Comparison of ENCODE assay signal across 1 cellular context in the genomic region with DNA sequence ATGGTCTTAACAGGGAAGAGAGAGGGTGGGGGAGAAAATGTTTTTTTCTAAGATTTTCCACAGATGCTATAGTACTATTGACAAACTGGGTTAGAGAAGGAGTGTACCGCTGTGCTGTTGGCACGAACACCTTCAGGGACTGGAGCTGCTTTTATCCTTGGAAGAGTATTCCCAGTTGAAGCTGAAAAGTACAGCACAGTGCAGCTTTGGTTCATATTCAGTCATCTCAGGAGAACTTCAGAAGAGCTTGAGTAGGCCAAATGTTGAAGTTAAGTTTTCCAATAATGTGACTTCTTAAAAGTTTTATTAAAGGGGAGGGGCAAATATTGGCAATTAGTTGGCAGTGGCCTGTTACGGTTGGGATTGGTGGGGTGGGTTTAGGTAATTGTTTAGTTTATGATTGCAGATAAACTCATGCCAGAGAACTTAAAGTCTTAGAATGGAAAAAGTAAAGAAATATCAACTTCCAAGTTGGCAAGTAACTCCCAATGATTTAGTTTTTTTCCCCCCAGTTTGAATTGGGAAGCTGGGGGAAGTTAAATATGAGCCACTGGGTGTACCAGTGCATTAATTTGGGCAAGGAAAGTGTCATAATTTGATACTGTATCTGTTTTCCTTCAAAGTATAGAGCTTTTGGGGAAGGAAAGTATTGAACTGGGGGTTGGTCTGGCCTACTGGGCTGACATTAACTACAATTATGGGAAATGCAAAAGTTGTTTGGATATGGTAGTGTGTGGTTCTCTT.
TF ChIP-seq lines count a peak whose summit lies in the region.

No MANE protein-coding gene starts in this region.

TF ChIP-seq in K562, 482 proteins besides CTCF, POLR2A, EP300 and RAD21 (continued from another document):
- TF ChIP-seq, protein P1, sequence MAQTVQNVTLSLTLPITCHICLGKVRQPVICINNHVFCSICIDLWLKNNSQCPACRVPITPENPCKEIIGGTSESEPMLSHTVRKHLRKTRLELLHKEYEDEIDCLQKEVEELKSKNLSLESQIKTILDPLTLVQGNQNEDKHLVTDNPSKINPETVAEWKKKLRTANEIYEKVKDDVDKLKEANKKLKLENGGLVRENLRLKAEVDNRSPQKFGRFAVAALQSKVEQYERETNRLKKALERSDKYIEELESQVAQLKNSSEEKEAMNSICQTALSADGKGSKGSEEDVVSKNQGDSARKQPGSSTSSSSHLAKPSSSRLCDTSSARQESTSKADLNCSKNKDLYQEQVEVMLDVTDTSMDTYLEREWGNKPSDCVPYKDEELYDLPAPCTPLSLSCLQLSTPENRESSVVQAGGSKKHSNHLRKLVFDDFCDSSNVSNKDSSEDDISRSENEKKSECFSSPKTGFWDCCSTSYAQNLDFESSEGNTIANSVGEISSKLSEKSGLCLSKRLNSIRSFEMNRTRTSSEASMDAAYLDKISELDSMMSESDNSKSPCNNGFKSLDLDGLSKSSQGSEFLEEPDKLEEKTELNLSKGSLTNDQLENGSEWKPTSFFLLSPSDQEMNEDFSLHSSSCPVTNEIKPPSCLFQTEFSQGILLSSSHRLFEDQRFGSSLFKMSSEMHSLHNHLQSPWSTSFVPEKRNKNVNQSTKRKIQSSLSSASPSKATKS (CRISPR knock-in tag; IDR thresholded peaks at IDR 0.05), result no peak
- TF ChIP-seq ZNF24 (IDR thresholded peaks at IDR 0.05), result no peak
- no peak for TF ChIP-seq MED1 (CRISPR knock-in tag; IDR thresholded peaks at IDR 0.05; ENCODE audit: borderline replicate concordance)
- TF ChIP-seq, protein P2, sequence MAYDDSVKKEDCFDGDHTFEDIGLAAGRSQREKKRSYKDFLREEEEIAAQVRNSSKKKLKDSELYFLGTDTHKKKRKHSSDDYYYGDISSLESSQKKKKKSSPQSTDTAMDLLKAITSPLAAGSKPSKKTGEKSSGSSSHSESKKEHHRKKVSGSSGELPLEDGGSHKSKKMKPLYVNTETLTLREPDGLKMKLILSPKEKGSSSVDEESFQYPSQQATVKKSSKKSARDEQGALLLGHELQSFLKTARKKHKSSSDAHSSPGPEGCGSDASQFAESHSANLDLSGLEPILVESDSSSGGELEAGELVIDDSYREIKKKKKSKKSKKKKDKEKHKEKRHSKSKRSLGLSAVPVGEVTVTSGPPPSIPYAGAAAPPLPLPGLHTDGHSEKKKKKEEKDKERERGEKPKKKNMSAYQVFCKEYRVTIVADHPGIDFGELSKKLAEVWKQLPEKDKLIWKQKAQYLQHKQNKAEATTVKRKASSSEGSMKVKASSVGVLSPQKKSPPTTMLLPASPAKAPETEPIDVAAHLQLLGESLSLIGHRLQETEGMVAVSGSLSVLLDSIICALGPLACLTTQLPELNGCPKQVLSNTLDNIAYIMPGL (CRISPR knock-in tag; IDR thresholded peaks at IDR 0.05), result no peak
- TF ChIP-seq GATAD2A (IDR thresholded peaks at IDR 0.05), result no peak
- TF ChIP-seq NFIX (CRISPR knock-in tag; IDR thresholded peaks at IDR 0.05; ENCODE audit: low read depth), result no peak
- TF ChIP-seq, protein P3, sequence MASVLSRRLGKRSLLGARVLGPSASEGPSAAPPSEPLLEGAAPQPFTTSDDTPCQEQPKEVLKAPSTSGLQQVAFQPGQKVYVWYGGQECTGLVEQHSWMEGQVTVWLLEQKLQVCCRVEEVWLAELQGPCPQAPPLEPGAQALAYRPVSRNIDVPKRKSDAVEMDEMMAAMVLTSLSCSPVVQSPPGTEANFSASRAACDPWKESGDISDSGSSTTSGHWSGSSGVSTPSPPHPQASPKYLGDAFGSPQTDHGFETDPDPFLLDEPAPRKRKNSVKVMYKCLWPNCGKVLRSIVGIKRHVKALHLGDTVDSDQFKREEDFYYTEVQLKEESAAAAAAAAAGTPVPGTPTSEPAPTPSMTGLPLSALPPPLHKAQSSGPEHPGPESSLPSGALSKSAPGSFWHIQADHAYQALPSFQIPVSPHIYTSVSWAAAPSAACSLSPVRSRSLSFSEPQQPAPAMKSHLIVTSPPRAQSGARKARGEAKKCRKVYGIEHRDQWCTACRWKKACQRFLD (CRISPR knock-in tag; IDR thresholded peaks at IDR 0.05), result no peak
- TF ChIP-seq RBFOX2 (IDR thresholded peaks at IDR 0.05; ENCODE audit: low read depth, low read length), result peak; percentile 68
- TF ChIP-seq FOXP1 (CRISPR knock-in tag; IDR thresholded peaks at IDR 0.05), result no peak
- TF ChIP-seq JUNB (CRISPR knock-in tag; conservative IDR thresholded peaks at IDR 0.05), result no peak
- no peak for TF ChIP-seq HDAC6 (IDR thresholded peaks at IDR 0.05; ENCODE audit: low read depth, low read length)
- peak; percentile 92 for TF ChIP-seq OTX1 (CRISPR knock-in tag; IDR thresholded peaks at IDR 0.05)
- TF ChIP-seq, protein P4, sequence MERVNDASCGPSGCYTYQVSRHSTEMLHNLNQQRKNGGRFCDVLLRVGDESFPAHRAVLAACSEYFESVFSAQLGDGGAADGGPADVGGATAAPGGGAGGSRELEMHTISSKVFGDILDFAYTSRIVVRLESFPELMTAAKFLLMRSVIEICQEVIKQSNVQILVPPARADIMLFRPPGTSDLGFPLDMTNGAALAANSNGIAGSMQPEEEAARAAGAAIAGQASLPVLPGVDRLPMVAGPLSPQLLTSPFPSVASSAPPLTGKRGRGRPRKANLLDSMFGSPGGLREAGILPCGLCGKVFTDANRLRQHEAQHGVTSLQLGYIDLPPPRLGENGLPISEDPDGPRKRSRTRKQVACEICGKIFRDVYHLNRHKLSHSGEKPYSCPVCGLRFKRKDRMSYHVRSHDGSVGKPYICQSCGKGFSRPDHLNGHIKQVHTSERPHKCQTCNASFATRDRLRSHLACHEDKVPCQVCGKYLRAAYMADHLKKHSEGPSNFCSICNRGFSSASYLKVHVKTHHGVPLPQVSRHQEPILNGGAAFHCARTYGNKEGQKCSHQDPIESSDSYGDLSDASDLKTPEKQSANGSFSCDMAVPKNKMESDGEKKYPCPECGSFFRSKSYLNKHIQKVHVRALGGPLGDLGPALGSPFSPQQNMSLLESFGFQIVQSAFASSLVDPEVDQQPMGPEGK (CRISPR knock-in tag; IDR thresholded peaks at IDR 0.05; ENCODE audit: borderline replicate concordance), result peak; percentile 87; the same call in 1 of the 2 replicates
- no peak for TF ChIP-seq CEBPB (tag; IDR thresholded peaks at IDR 0.05)
- TF ChIP-seq, protein P5, sequence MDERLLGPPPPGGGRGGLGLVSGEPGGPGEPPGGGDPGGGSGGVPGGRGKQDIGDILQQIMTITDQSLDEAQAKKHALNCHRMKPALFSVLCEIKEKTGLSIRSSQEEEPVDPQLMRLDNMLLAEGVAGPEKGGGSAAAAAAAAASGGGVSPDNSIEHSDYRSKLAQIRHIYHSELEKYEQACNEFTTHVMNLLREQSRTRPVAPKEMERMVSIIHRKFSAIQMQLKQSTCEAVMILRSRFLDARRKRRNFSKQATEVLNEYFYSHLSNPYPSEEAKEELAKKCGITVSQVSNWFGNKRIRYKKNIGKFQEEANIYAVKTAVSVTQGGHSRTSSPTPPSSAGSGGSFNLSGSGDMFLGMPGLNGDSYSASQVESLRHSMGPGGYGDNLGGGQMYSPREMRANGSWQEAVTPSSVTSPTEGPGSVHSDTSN (CRISPR knock-in tag; IDR thresholded peaks at IDR 0.05; ENCODE audit: low read depth), result no peak
- TF ChIP-seq, protein P5 (tag; conservative IDR thresholded peaks at IDR 0.05; ENCODE audit: low read depth), result no peak
- no peak for TF ChIP-seq ZNF217 (CRISPR knock-in tag; IDR thresholded peaks at IDR 0.05)
- TF ChIP-seq, protein P6, sequence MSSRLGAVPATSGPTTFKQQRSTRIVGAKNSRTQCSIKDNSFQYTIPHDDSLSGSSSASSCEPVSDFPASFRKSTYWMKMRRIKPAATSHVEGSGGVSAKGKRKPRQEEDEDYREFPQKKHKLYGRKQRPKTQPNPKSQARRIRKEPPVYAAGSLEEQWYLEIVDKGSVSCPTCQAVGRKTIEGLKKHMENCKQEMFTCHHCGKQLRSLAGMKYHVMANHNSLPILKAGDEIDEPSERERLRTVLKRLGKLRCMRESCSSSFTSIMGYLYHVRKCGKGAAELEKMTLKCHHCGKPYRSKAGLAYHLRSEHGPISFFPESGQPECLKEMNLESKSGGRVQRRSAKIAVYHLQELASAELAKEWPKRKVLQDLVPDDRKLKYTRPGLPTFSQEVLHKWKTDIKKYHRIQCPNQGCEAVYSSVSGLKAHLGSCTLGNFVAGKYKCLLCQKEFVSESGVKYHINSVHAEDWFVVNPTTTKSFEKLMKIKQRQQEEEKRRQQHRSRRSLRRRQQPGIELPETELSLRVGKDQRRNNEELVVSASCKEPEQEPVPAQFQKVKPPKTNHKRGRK (tag; IDR thresholded peaks at IDR 0.05), result no peak
- TF ChIP-seq ZNF778 (CRISPR knock-in tag; IDR thresholded peaks at IDR 0.05), result no peak
- TF ChIP-seq SAFB (IDR thresholded peaks at IDR 0.05; ENCODE audit: borderline replicate concordance, low read depth, low read length), result no peak
- TF ChIP-seq ZFP30 (CRISPR knock-in tag; IDR thresholded peaks at IDR 0.05; ENCODE audit: borderline replicate concordance), result peak; percentile 40; the same call in 1 of the 2 replicates
- TF ChIP-seq, protein P7, sequence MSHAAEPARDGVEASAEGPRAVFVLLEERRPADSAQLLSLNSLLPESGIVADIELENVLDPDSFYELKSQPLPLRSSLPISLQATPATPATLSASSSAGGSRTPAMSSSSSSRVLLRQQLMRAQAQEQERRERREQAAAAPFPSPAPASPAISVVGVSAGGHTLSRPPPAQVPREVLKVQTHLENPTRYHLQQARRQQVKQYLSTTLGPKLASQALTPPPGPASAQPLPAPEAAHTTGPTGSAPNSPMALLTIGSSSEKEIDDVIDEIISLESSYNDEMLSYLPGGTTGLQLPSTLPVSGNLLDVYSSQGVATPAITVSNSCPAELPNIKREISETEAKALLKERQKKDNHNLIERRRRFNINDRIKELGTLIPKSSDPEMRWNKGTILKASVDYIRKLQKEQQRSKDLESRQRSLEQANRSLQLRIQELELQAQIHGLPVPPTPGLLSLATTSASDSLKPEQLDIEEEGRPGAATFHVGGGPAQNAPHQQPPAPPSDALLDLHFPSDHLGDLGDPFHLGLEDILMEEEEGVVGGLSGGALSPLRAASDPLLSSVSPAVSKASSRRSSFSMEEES (CRISPR knock-in tag; IDR thresholded peaks at IDR 0.05), result no peak
- peak; percentile 21 for TF ChIP-seq ZNF586 (CRISPR knock-in tag; conservative IDR thresholded peaks at IDR 0.05)
- TF ChIP-seq, protein P8, sequence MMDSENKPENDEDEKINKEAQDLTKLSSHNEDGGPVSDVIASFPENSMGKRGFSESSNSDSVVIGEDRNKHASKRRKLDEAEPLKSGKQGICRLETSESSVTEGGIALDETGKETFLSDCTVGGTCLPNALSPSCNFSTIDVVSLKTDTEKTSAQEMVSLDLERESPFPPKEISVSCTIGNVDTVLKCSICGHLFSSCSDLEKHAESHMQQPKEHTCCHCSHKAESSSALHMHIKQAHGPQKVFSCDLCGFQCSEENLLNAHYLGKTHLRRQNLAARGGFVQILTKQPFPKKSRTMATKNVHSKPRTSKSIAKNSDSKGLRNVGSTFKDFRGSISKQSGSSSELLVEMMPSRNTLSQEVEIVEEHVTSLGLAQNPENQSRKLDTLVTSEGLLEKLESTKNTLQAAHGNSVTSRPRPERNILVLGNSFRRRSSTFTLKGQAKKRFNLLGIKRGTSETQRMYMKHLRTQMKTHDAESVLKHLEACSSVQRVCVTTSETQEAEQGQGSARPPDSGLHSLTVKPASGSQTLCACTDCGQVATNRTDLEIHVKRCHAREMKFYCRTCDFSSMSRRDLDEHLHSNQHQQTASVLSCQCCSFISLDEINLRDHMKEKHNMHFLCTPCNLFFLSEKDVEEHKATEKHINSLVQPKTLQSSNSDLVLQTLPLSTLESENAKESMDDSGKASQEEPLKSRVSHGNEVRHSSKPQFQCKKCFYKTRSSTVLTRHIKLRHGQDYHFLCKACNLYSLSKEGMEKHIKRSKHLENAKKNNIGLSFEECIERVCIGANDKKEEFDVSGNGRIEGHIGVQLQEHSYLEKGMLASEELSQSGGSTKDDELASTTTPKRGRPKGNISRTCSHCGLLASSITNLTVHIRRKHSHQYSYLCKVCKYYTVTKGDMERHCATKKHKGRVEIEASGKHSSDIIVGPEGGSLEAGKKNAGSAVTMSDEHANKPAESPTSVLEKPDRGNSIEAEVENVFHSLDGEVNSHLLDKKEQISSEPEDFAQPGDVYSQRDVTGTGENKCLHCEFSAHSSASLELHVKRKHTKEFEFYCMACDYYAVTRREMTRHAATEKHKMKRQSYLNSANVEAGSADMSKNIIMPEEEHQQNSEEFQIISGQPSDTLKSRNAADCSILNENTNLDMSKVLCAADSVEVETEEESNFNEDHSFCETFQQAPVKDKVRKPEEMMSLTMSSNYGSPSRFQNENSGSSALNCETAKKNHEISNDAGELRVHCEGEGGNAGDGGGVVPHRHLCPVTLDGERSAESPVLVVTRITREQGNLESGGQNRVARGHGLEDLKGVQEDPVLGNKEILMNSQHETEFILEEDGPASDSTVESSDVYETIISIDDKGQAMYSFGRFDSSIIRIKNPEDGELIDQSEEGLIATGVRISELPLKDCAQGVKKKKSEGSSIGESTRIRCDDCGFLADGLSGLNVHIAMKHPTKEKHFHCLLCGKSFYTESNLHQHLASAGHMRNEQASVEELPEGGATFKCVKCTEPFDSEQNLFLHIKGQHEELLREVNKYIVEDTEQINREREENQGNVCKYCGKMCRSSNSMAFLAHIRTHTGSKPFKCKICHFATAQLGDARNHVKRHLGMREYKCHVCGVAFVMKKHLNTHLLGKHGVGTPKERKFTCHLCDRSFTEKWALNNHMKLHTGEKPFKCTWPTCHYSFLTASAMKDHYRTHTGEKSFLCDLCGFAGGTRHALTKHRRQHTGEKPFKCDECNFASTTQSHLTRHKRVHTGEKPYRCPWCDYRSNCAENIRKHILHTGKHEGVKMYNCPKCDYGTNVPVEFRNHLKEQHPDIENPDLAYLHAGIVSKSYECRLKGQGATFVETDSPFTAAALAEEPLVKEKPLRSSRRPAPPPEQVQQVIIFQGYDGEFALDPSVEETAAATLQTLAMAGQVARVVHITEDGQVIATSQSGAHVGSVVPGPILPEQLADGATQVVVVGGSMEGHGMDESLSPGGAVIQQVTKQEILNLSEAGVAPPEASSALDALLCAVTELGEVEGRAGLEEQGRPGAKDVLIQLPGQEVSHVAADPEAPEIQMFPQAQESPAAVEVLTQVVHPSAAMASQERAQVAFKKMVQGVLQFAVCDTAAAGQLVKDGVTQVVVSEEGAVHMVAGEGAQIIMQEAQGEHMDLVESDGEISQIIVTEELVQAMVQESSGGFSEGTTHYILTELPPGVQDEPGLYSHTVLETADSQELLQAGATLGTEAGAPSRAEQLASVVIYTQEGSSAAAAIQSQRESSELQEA (IDR thresholded peaks at IDR 0.05; ENCODE audit: low read depth), result no peak
- no peak for TF ChIP-seq GABPA (tag; conservative IDR thresholded peaks at IDR 0.05; ENCODE audit: low read depth)
